9 cellular contexts compared by ENCODE assay signal in the genomic region with DNA sequence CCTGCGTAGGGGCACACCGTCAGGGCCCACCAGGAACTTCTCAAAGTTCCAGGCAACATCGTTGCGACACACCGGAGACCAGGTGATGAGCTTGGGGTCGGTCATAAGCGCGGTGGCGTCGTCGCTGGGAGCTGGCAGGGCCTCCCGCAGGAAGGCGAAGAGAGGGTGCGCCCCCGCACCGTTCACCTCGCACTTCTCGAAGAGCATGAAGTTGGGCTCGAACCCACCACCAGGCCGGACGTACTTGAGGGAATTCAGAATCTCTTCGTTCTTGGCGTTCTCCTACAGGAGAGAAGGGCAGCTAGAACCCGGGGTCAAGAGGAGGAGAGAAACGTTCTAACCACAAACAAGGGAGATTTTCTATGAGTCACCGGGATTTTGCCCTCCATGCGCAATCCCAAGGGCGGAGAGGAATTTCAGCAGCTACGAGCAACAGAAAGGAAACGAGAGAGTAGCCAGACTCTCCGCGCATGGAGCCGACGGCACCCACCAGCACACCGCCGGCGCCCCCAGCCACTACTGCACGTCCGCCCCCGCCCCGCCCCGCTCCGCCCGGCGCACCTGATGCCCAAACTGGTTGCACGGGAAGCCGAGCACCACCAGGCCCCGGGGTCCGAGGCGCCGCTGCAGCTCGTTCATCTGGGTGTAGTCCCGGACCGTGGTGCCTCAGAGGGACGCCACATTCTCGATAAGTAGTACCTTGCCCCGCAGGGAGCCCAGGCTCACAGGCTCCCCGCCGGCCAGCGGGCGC. TPM values are rescaled to one million over a fixed set of nuclear protein-coding genes. Genes with fewer than 3 reads are reported as not detected.
DNase-seq lines count a peak whose midpoint lies in the region; ATAC-seq, FAIRE-seq and TF ChIP-seq lines count a peak whose summit lies in the region.
"Had no signal": no experiment of that assay in that cellular context is flagged by ENCODE, and none has a peak within 500 bp of the region (broad histone marks: within the 10 kb centered on the region; RNA-seq: fewer than 3 reads in every experiment).

No MANE protein-coding gene starts in this region.

- peak overlapping the region; percentile 73 to 85 (median 82) for H3K27ac ChIP-seq in pancreas

- peaks cover 6% of the 10 kb centered on the region for H3K27me3 Mint-ChIP-seq in glutamatergic neuron (ENCODE audit: unreplicated experiment)

- H3K36me3 Mint-ChIP-seq in glutamatergic neuron (ENCODE audit: unreplicated experiment): no peaks in the 10 kb centered on the region

- H3K36me3 ChIP-seq in pancreas: peaks cover 0 to 34% (median 10%) of the 10 kb centered on the region in 3 donors

- peak overlapping the region; percentile 88 for H3K27ac Mint-ChIP-seq in glutamatergic neuron (ENCODE audit: unreplicated experiment)

- peaks cover 0 to 20% (median 8%) of the 10 kb centered on the region in 3 donors for H3K4me1 ChIP-seq in pancreas

- ATAC-seq in HG02642 (IDR thresholded peaks at IDR 0.05; ENCODE audit: poor library complexity, unreplicated experiment) (peak; percentile 30), pancreas (peak; percentile 22 to 48 (median 43)), HG02798 (IDR thresholded peaks at IDR 0.05; ENCODE audit: poor library complexity, unreplicated experiment) (no peak)

- in situ Hi-C loops in G401 (cut with HindIII; ENCODE audit: low sequenced_read_pairs): no loop called here

- intact Hi-C loops in pancreas (cut with DNase I): no loop called here

- WGBS in pancreas, 2 donors: 9 to 14% methylated on average over 48 to 61 of the region's 61 CpGs

- H3K4me1 Mint-ChIP-seq in glutamatergic neuron (ENCODE audit: low read depth, unreplicated experiment): peaks cover 12% of the 10 kb centered on the region

- DNase-seq in G401 (ENCODE audit: low spot score) (peak; percentile 30), RCC 7860 (ENCODE audit: low spot score) (peak; percentile 79), glutamatergic neuron (peak; percentile 58), pancreas (peak; percentile 29 to 78 (median 46)), DMS114 treated with DMSO at 0.1 percent for 48 hours (lab: John Stamatoyannopoulos, UW; ENCODE audit: unreplicated experiment) (no peak)
- DNase-seq in activated naive CD4-positive, alpha-beta T cell treated with anti-CD3 and anti-CD28 coated beads, Interleukin-2, amount 50 U/mL, for 16 hours: peak; percentile 60

- peak; percentile 60 for FAIRE-seq in RCC 7860 (lab: Jason Lieb, UNC)
- no peak for FAIRE-seq in pancreas (lab: Jason Lieb, UNC)
- FAIRE-seq: colon had no signal

- TF ChIP-seq CTCF in glutamatergic neuron (IDR thresholded peaks at IDR 0.05; ENCODE audit: partially characterized antibody, unreplicated experiment) (no peak), pancreas (IDR thresholded peaks at IDR 0.05) (no peak)

- no peaks in the 10 kb centered on the region for H3K27me3 ChIP-seq in pancreas

- peaks cover 9% of the 10 kb centered on the region for H3K9me3 Mint-ChIP-seq in glutamatergic neuron (ENCODE audit: unreplicated experiment)

- peak overlapping the region; percentile 54 to 76 (median 65) for H3K4me3 ChIP-seq in pancreas

- no peaks in the 10 kb centered on the region for H3K9me3 ChIP-seq in pancreas

- peak overlapping the region; percentile 92 for H3K4me3 Mint-ChIP-seq in glutamatergic neuron (ENCODE audit: unreplicated experiment)

RNA-seq across cellular contexts. Expression of a gene that starts 0.5 kb away (rescaled TPM):
- 2.5 TPM in 1 of 2 replicates, not detected in the other for total RNA-seq in G401 (2014; rRNA removed; shearing (Covaris generic))
- total RNA-seq in glutamatergic neuron (ENCODE audit: unreplicated experiment): 239 TPM
- 100 to 1,000 TPM in 1 of 6 donors, 10 to 100 TPM in 5; 30.8 to 157 (median 66.6) TPM for total RNA-seq in pancreas
- polyA plus RNA-seq in pancreas: 100 to 1,000 TPM; 114 to 121 TPM

RNA-seq across cellular contexts. Expression of a gene that starts 17.8 kb away (rescaled TPM):
- total RNA-seq in G401 (2014; rRNA removed; shearing (Covaris generic)): 21.6 and 25.3 TPM in 2 replicates
- 70.0 TPM for total RNA-seq in glutamatergic neuron (ENCODE audit: unreplicated experiment)
- 10 to 100 TPM; 17.7 to 37.1 (median 22.1) TPM for total RNA-seq in pancreas
- polyA plus RNA-seq in pancreas: 10 to 100 TPM; 26.8 to 35.0 TPM

RNA-seq across cellular contexts. Expression of a gene that starts 54.1 kb away (rescaled TPM):
- total RNA-seq in G401 (2014; rRNA removed; shearing (Covaris generic)): 562 and 605 TPM in 2 replicates
- total RNA-seq in glutamatergic neuron (ENCODE audit: unreplicated experiment) (262 TPM), pancreas (100 to 1,000 TPM; 124 to 209 (median 145) TPM)
- polyA plus RNA-seq in pancreas: 100 to 1,000 TPM in 1 of 2 donors, 10 to 100 TPM in 1; 77.8 to 143 TPM

RNA-seq across cellular contexts. Expression of a gene that starts 54.6 kb away (rescaled TPM):
- 23.7 and 25.7 TPM in 2 replicates for total RNA-seq in G401 (2014; rRNA removed; shearing (Covaris generic))
- 27.7 TPM for total RNA-seq in glutamatergic neuron (ENCODE audit: unreplicated experiment)
- 10 to 100 TPM in 5 of 6 donors, 1 to 10 TPM in 1; 8.5 to 14.8 (median 13.8) TPM for total RNA-seq in pancreas
- 10 to 100 TPM; 13.8 to 33.1 TPM for polyA plus RNA-seq in pancreas
